Comparison of ENCODE assay signal across 1 cellular context in the genomic region with DNA sequence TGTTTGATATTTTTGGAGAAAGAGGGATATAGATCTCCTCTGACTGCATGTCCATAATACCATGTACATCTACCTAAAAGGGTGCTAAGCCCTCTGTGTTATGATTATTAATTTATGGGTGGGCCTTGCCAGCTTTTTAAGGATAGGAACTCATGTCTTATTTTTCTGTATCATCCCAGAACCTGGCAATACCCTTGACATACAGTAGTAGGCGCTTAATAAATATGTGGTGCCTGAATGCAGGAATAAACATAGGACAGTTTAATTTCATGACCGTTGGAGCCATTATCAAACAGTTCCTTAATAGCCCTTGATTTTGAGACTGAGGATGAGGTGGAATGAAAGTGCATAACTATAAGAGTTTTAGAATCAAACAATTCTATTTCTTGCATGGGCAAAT.
TF ChIP-seq lines count a peak whose summit lies in the region.

No MANE protein-coding gene starts in this region.

TF ChIP-seq in WTC11, 78 proteins besides CTCF, POLR2A, EP300 and RAD21 (continued from another document):
- TF ChIP-seq USF2 (CRISPR knock-in tag; IDR thresholded peaks at IDR 0.05), result no peak
- no peak for TF ChIP-seq USF1 (CRISPR knock-in tag; IDR thresholded peaks at IDR 0.05)
- no peak for TF ChIP-seq STAT6 (CRISPR knock-in tag; conservative IDR thresholded peaks at IDR 0.05; ENCODE audit: low read depth)
- TF ChIP-seq, protein P1, sequence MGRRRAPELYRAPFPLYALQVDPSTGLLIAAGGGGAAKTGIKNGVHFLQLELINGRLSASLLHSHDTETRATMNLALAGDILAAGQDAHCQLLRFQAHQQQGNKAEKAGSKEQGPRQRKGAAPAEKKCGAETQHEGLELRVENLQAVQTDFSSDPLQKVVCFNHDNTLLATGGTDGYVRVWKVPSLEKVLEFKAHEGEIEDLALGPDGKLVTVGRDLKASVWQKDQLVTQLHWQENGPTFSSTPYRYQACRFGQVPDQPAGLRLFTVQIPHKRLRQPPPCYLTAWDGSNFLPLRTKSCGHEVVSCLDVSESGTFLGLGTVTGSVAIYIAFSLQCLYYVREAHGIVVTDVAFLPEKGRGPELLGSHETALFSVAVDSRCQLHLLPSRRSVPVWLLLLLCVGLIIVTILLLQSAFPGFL (CRISPR knock-in tag; IDR thresholded peaks at IDR 0.05; ENCODE audit: borderline replicate concordance), result no peak
- no peak for TF ChIP-seq ZNF263 (CRISPR knock-in tag; IDR thresholded peaks at IDR 0.05; ENCODE audit: low read depth)
TF ChIP-seq in WTC11: peak in this region for 0.
